In genomic region chr18:995641-996040, GRCh38 we compare ENCODE assay signal across 19 cellular contexts.
DNase-seq lines count a peak whose midpoint lies in the region; ATAC-seq and TF ChIP-seq lines count a peak whose summit lies in the region.
"Had no signal": no experiment of that assay in that cellular context is flagged by ENCODE, and none has a peak within 500 bp of the region (broad histone marks: within the 10 kb centered on the region; RNA-seq: fewer than 3 reads in every experiment).

No MANE protein-coding gene starts in this region.

- DNase-seq in DMS53 (lab: John Stamatoyannopoulos, UW) (peak; percentile 38), DMS53 treated with DMSO at 0.1 percent for 48 hours (lab: John Stamatoyannopoulos, UW; ENCODE audit: unreplicated experiment) (no peak), adipocyte (ENCODE audit: low read depth) (peak; percentile 53), fibroblast of pulmonary artery (ENCODE audit: low read depth) (peak; percentile 89), thoracic aorta (ENCODE audit: low spot score) (no peak), sigmoid colon (no peak)
- DNase-seq in stimulated activated naive CD4-positive, alpha-beta T cell (lab: John Stamatoyannopoulos, UW), result no peak
- DNase-seq: activated CD4-positive, CD25-positive, alpha-beta regulatory T cell treated with anti-CD3 and anti-CD28 coated beads, Interleukin-2, amount 50 U/mL, for 72 hours; activated CD8-positive, alpha-beta memory T cell treated with anti-CD3 and anti-CD28 coated beads, Interleukin-2, amount 50 U/mL, for 4 hours; activated naive CD4-positive, alpha-beta T cell treated with anti-CD3 and anti-CD28 coated beads for 36 hours; central memory CD4-positive, alpha-beta T cell; left colon; naive B cell; NCI-H2029 treated with DMSO at 0.1 percent for 48 hours; NCI-H748 treated with DMSO at 0.1 percent for 48 hours; RPMI8226; trophoblast cell had no signal

- intact Hi-C loops in sigmoid colon (cut with DNase I), result no loop called here

- no peak overlapping the region for H3K9ac ChIP-seq in adipocyte (ENCODE audit: low read length)

- no peak overlapping the region for H3K4me3 ChIP-seq in adipocyte (ENCODE audit: low read length)
- H3K4me3 ChIP-seq in fibroblast of pulmonary artery (replicated peaks; ENCODE audit: low read depth, low read length), result no peak overlapping the region
- H3K4me3 ChIP-seq in thoracic aorta, result no peak overlapping the region
- H3K4me3 ChIP-seq in sigmoid colon, result no peak overlapping the region

- ATAC-seq in thoracic aorta (ENCODE audit: insufficient number of reproducible peaks, low FRiP score, low read depth), result no peak
- ATAC-seq in GM19467 (IDR thresholded peaks at IDR 0.05; ENCODE audit: unreplicated experiment), result no peak
- ATAC-seq: left colon had no signal

- WGBS in sigmoid colon, 2 donors, result 78 to 91% methylated on average over 2 of the region's 2 CpGs

- H3K36me3 ChIP-seq in adipocyte (ENCODE audit: control insufficient read depth, insufficient read depth, low read length, severe bottlenecking) (no peaks in the 10 kb centered on the region), thoracic aorta (no peaks in the 10 kb centered on the region), sigmoid colon (no peaks in the 10 kb centered on the region)

- H3K9me3 ChIP-seq in adipocyte (ENCODE audit: control insufficient read depth, low read length) (no peaks in the 10 kb centered on the region), thoracic aorta (no peaks in the 10 kb centered on the region), sigmoid colon (no peaks in the 10 kb centered on the region)

- TF ChIP-seq EP300 in sigmoid colon (IDR thresholded peaks at IDR 0.05), result no peak

- peaks cover 3% of the 10 kb centered on the region for H3K27me3 ChIP-seq in adipocyte (replicated peaks; ENCODE audit: control insufficient read depth, insufficient read depth, low read length)
- no peaks in the 10 kb centered on the region for H3K27me3 ChIP-seq in thoracic aorta (replicated peaks; ENCODE audit: insufficient read depth)
- H3K27me3 ChIP-seq in sigmoid colon, result no peaks in the 10 kb centered on the region

- H3K4me1 ChIP-seq in adipocyte (ENCODE audit: control insufficient read depth, insufficient read depth, low read length) (peaks cover 8% of the 10 kb centered on the region), thoracic aorta (ENCODE audit: control insufficient read depth in 1 of 2, low read depth in 2 of 2) (peaks cover 6 to 10% of the 10 kb centered on the region in 2 donors), sigmoid colon (no peaks in the 10 kb centered on the region)

- TF ChIP-seq POLR2A in sigmoid colon (IDR thresholded peaks at IDR 0.05), result no peak

- H3K27ac ChIP-seq in thoracic aorta (peak overlapping the region; percentile 1 to 50), sigmoid colon (no peak overlapping the region)
- H3K27ac ChIP-seq: 22Rv1 had no signal

- TF ChIP-seq CTCF in fibroblast of pulmonary artery (IDR thresholded peaks at IDR 0.05; ENCODE audit: low read length, missing control alignments) (no peak), thoracic aorta (IDR thresholded peaks at IDR 0.05) (no peak), sigmoid colon (IDR thresholded peaks at IDR 0.05) (no peak)

Comparison
In these comparisons a context has a peak if more than half of its experiments do, and no peak if none do; other contexts are left out.
1. DNase-seq: peak in DMS53 (single experiment), adipocyte (single experiment) and fibroblast of pulmonary artery (single experiment); none in DMS53 treated with DMSO at 0.1 percent for 48 hours (single experiment), thoracic aorta (single experiment), stimulated activated naive CD4-positive, alpha-beta T cell (0 of 6) and sigmoid colon (single experiment).
2. H3K27ac ChIP-seq: peak in thoracic aorta (2 of 2); none in sigmoid colon (0 of 4).